In the genomic region with DNA sequence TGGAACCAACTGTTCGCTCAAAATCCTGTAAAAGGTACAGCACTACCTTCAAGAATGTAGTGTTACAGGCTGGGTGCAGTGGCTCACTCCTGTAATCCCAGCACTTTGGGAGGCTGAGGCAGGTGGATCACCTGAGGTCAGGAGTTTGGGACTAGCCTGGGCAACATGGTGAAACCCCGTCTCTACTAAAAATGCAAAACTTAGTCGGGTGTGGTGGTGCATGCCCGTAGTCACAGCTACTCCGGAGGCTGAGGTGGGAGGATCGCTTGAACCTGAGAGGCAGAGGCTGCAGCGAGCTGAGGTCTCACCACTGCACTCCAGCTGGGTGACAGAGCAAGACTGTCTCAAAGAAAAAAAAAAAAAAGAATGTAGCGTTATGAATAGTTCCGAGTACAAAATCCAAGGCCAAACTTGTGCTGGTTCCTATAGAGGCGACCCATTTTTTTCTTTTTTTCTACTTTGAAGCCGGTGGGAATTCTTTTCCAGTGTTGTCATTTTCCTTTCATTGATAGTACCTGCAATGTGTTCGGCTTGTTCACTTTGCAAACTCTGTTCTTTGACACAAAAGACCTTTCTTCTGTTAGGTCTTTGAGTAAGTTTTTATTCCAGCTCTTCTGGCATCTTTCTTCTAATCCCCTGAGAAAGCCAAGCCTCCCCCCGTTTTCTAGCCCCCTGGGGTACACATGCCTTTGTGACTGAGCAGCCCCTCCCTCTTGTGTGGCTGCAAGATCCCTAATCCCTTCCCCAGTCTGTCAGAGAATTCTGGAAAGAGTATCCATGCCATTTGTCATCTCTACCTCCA, we compare ENCODE assay signal across 11 cellular contexts. TPM values are rescaled to one million over a fixed set of nuclear protein-coding genes. Genes with fewer than 3 reads are reported as not detected.
DNase-seq lines count a peak whose midpoint lies in the region; ATAC-seq and TF ChIP-seq lines count a peak whose summit lies in the region.
"Had no signal": no experiment of that assay in that cellular context is flagged by ENCODE, and none has a peak within 500 bp of the region (broad histone marks: within the 10 kb centered on the region; RNA-seq: fewer than 3 reads in every experiment).

No MANE protein-coding gene starts in this region.

- H3K36me3 Mint-ChIP-seq in CD4-positive, CD25-positive, alpha-beta regulatory T cell: peaks cover 57% of the 10 kb centered on the region
- no peaks in the 10 kb centered on the region for H3K36me3 Mint-ChIP-seq in neural crest cell (ENCODE audit: low read depth)

- H3K79me2 ChIP-seq in KMS-11 (ENCODE audit: insufficient read depth, low read depth): 0 out of 2 replicates have a peak, but pooled peaks cover 12% of the 10 kb centered on the region

- peak overlapping the region; percentile 89 for H3K27ac ChIP-seq in CD4-positive, CD25-positive, alpha-beta regulatory T cell (ENCODE audit: insufficient read depth, low read length, poor library complexity, severe bottlenecking)
- H3K27ac ChIP-seq in KMS-11 (peak overlapping the region; percentile 88; the same call in 1 of the 2 replicates), cingulate gyrus (ENCODE audit: low read depth, low read length) (peak overlapping the region; percentile 2), testis (peak overlapping the region in 1 of 2 donors; percentile 45)
- H3K27ac ChIP-seq: VCaP had no signal

- H3K27me3 Mint-ChIP-seq in CD4-positive, CD25-positive, alpha-beta regulatory T cell: peaks cover 10% of the 10 kb centered on the region
- H3K27me3 Mint-ChIP-seq in neural crest cell (ENCODE audit: low read depth): no peaks in the 10 kb centered on the region

- WGBS in testis, 2 donors: 81 to 83% methylated on average over 13 of the region's 13 CpGs

- H2AFZ ChIP-seq in KMS-11 (ENCODE audit: low read depth): no peak overlapping the region

- peaks cover 32% of the 10 kb centered on the region for H3K36me3 ChIP-seq in CD4-positive, CD25-positive, alpha-beta regulatory T cell (ENCODE audit: control insufficient read depth, insufficient read depth, low read length)
- H3K36me3 ChIP-seq in KMS-11 (ENCODE audit: insufficient read depth) (no peaks in the 10 kb centered on the region), testis (ENCODE audit: low read depth, missing control alignments) (no peaks in the 10 kb centered on the region)

- intact Hi-C loops in testis (cut with DNase I; ENCODE audit: low total_unique reads): no loop called here

- H3K4me3 ChIP-seq in CD4-positive, CD25-positive, alpha-beta regulatory T cell (ENCODE audit: low read depth, low read length): peak overlapping the region; percentile 72
- H3K4me3 ChIP-seq in KMS-11 (IDR thresholded peaks at IDR 0.05; ENCODE audit: insufficient read depth, low read depth, low read length) (no peak overlapping the region), testis (no peak overlapping the region)

- ATAC-seq in CD4-positive, CD25-positive, alpha-beta regulatory T cell (ENCODE audit: low read depth in 2 of 2): no peak
- no peak for ATAC-seq in GM18870 (IDR thresholded peaks at IDR 0.05; ENCODE audit: unreplicated experiment)

- H3K4me1 Mint-ChIP-seq in CD4-positive, CD25-positive, alpha-beta regulatory T cell: peaks cover 23 to 85% (median 47%) of the 10 kb centered on the region in 4 donors
- peaks cover 16% of the 10 kb centered on the region for H3K4me1 Mint-ChIP-seq in neural crest cell

- no peaks in the 10 kb centered on the region for H4K20me1 ChIP-seq in KMS-11 (ENCODE audit: insufficient read depth)

- no peak overlapping the region; the same call in 1 of the 2 replicates for H3K4me2 ChIP-seq in KMS-11

- peak overlapping the region; percentile 95 to 100 (median 95) for H3K27ac Mint-ChIP-seq in CD4-positive, CD25-positive, alpha-beta regulatory T cell
- H3K27ac Mint-ChIP-seq in neural crest cell (ENCODE audit: unreplicated experiment): peak overlapping the region; percentile 5

- TF ChIP-seq POLR2A in testis (IDR thresholded peaks at IDR 0.05): no peak

- no peaks in the 10 kb centered on the region for H3K9me3 ChIP-seq in CD4-positive, CD25-positive, alpha-beta regulatory T cell (ENCODE audit: control insufficient read depth in 2 of 2, low read length in 2 of 2)
- H3K9me3 ChIP-seq in testis: no peaks in the 10 kb centered on the region

- TF ChIP-seq CTCF in KMS-11 (conservative IDR thresholded peaks at IDR 0.05; ENCODE audit: low read depth, low read length) (no peak), neural crest cell (conservative IDR thresholded peaks at IDR 0.05) (no peak), testis (IDR thresholded peaks at IDR 0.05) (no peak)

- H3K4me1 ChIP-seq in CD4-positive, CD25-positive, alpha-beta regulatory T cell (ENCODE audit: control insufficient read depth, insufficient read depth, low read length, poor library complexity, severe bottlenecking): peaks cover 79% of the 10 kb centered on the region
- H3K4me1 ChIP-seq in KMS-11 (ENCODE audit: low read depth, poor library complexity, severe bottlenecking) (peaks cover 72% of the 10 kb centered on the region), testis (no peaks in the 10 kb centered on the region)

- H3K9ac ChIP-seq in KMS-11: no peak overlapping the region

- DNase-seq in CD4-positive, CD25-positive, alpha-beta regulatory T cell: no peak
- DNase-seq in neural crest cell (ENCODE audit: low read depth, low spot score) (no peak), NCI-H524 treated with DMSO at 0.1 percent for 48 hours (lab: John Stamatoyannopoulos, UW) (no peak), KG1 (lab: John Stamatoyannopoulos, UW) (no peak), testis (no peak)
- DNase-seq: retina had no signal

- H3K9me3 Mint-ChIP-seq in CD4-positive, CD25-positive, alpha-beta regulatory T cell: peaks cover 0 to 2% (median 0%) of the 10 kb centered on the region in 7 donors
- no peaks in the 10 kb centered on the region for H3K9me3 Mint-ChIP-seq in neural crest cell

- no peaks in the 10 kb centered on the region for H3K27me3 ChIP-seq in CD4-positive, CD25-positive, alpha-beta regulatory T cell (ENCODE audit: control insufficient read depth, insufficient read depth, low read length)
- H3K27me3 ChIP-seq in KMS-11 (ENCODE audit: insufficient read depth, low read depth) (no peaks in the 10 kb centered on the region), testis (no peaks in the 10 kb centered on the region)

- peak overlapping the region; percentile 81 to 93 (median 86) for H3K4me3 Mint-ChIP-seq in CD4-positive, CD25-positive, alpha-beta regulatory T cell
- no peak overlapping the region for H3K4me3 Mint-ChIP-seq in neural crest cell

RNA-seq across cellular contexts. Expression of a gene that starts 25.1 kb away (rescaled TPM):
- total RNA-seq in CD4-positive, CD25-positive, alpha-beta regulatory T cell: 278 TPM
- polyA plus RNA-seq in CD4-positive, CD25-positive, alpha-beta regulatory T cell: 10 to 100 TPM; 56.9 to 79.8 (median 69.0) TPM
- total RNA-seq in neural crest cell: 0.28 and 0.30 TPM in 2 replicates
- total RNA-seq in testis: 10 to 100 TPM in 1 of 2 donors, 1 to 10 TPM in 1; 5.7 to 11.2 TPM
- polyA plus RNA-seq in testis (ENCODE audit: insufficient read depth, low read depth, low replicate concordance): 12.7 TPM

RNA-seq across cellular contexts. Expression of a gene that starts 52.8 kb away (rescaled TPM):
- total RNA-seq in CD4-positive, CD25-positive, alpha-beta regulatory T cell: not detected
- not detected for polyA plus RNA-seq in CD4-positive, CD25-positive, alpha-beta regulatory T cell
- total RNA-seq in neural crest cell (not detected in 2 replicates), testis (not detected)
- not detected for polyA plus RNA-seq in testis (ENCODE audit: insufficient read depth, low read depth, low replicate concordance)
- total RNA-seq: astrocyte had no signal

Comparison
In these comparisons a context has a peak if more than half of its experiments do, and no peak if none do; other contexts are left out.
1. RNA of a gene that starts 25.1 kb away (total RNA-seq): 278 TPM in CD4-positive, CD25-positive, alpha-beta regulatory T cell (single experiment); 5.7 to 11.2 TPM in testis and 0.28 to 0.30 TPM in neural crest cell; every median in the first group is over 10 times any median in the second.